25 cellular contexts compared by ENCODE assay signal in genomic region chr1:194103516-194104246, GRCh38.
"Had no signal": no experiment of that assay in that cellular context is flagged by ENCODE, and none has a peak within 500 bp of the region (broad histone marks: within the 10 kb centered on the region; RNA-seq: fewer than 3 reads in every experiment).

No MANE protein-coding gene starts in this region.

- H3K27me3 ChIP-seq: brain microvascular endothelial cell, cardiac muscle cell, MG63 had no signal

- FAIRE-seq: RCC 7860 had no signal

- H3K27ac ChIP-seq: brain microvascular endothelial cell, cardiac muscle cell had no signal

- H3K27me3 Mint-ChIP-seq: activated CD4-positive, alpha-beta memory T cell treated with anti-CD3 and anti-CD28 coated beads for 36 hours; activated CD4-positive, alpha-beta T cell treated with anti-CD3 and anti-CD28 coated beads, Interleukin-2, amount 10 ng/mL, durations not matched to agents 7 days and 5 days; T-helper 17 cell had no signal

- H3K4me3 ChIP-seq: cardiac muscle cell, MG63 had no signal

- H3K4me3 Mint-ChIP-seq: activated CD4-positive, alpha-beta memory T cell treated with anti-CD3 and anti-CD28 coated beads for 36 hours; activated CD4-positive, alpha-beta T cell treated with anti-CD3 and anti-CD28 coated beads, Interleukin-2, amount 10 ng/mL, durations not matched to agents 7 days and 5 days; activated T-cell treated with anti-CD3 and anti-CD28 coated beads, Interleukin-2, amount 50 U/mL, for 4 hours; T-helper 17 cell had no signal

- DNase-seq: activated CD4-positive, alpha-beta memory T cell treated with anti-CD3 and anti-CD28 coated beads for 36 hours; activated CD4-positive, alpha-beta T cell treated with anti-CD3 and anti-CD28 coated beads, Interleukin-2, amount 10 ng/mL, durations not matched to agents 7 days and 5 days; activated CD4-positive, CD25-positive, alpha-beta regulatory T cell; activated CD8-positive, alpha-beta memory T cell treated with anti-CD3 and anti-CD28 coated beads for 24 hours; activated effector memory CD4-positive, alpha-beta T cell treated with anti-CD3 and anti-CD28 coated beads, Interleukin-2, amount 50 U/mL, for 16 hours; activated naive CD4-positive, alpha-beta T cell treated with Interleukin-2 at 50 U/mL for 16 hours; activated T-cell treated with anti-CD3 and anti-CD28 coated beads, Interleukin-2, amount 50 U/mL, for 4 hours; brain microvascular endothelial cell; MG63; MV-4-11; NCI-H1105; NCI-H1436; NCI-H1694 treated with DMSO at 0.1 percent for 48 hours; NCI-H2029 treated with DMSO at 0.1 percent for 48 hours; NCI-H345; NCI-H510A; NCI-H526 treated with DMSO at 0.1 percent for 48 hours; NCI-H82; PC-3; SIG-M5; T-helper 17 cell; T-helper 9 cell had no signal

- H3K36me3 ChIP-seq: brain microvascular endothelial cell, cardiac muscle cell, MG63 had no signal

- H3K27ac Mint-ChIP-seq: activated CD4-positive, alpha-beta memory T cell treated with anti-CD3 and anti-CD28 coated beads for 36 hours; activated CD4-positive, alpha-beta T cell treated with anti-CD3 and anti-CD28 coated beads, Interleukin-2, amount 10 ng/mL, durations not matched to agents 7 days and 5 days; activated naive CD4-positive, alpha-beta T cell treated with anti-CD3 and anti-CD28 coated beads, Interleukin-2, amount 50 U/mL, for 72 hours; T-helper 17 cell had no signal

- ATAC-seq: activated naive CD4-positive, alpha-beta T cell treated with anti-CD3 and anti-CD28 coated beads, Interleukin-2, amount 50 U/mL, for 72 hours; activated T-cell treated with anti-CD3 and anti-CD28 coated beads, Interleukin-2, amount 50 U/mL, for 4 hours; PC-3; T-helper 17 cell had no signal

- H3K9me3 ChIP-seq: MG63 had no signal

- H3K4me1 Mint-ChIP-seq: activated CD4-positive, alpha-beta T cell treated with anti-CD3 and anti-CD28 coated beads, Interleukin-2, amount 10 ng/mL, durations not matched to agents 7 days and 5 days had no signal

- H3K36me3 Mint-ChIP-seq: activated CD4-positive, alpha-beta memory T cell treated with anti-CD3 and anti-CD28 coated beads for 36 hours; activated naive CD4-positive, alpha-beta T cell treated with anti-CD3 and anti-CD28 coated beads, Interleukin-2, amount 50 U/mL, for 72 hours had no signal
